Comparison of ENCODE assay signal across 8 cellular contexts in genomic region chr1:93846151-93846928, GRCh38. TPM values are rescaled to one million over a fixed set of nuclear protein-coding genes. Genes with fewer than 3 reads are reported as not detected.
DNase-seq lines count a peak whose midpoint lies in the region; ATAC-seq and TF ChIP-seq lines count a peak whose summit lies in the region.

No MANE protein-coding gene starts in this region.

- TF ChIP-seq CTCF in DOHH2 (IDR thresholded peaks at IDR 0.05; ENCODE audit: low read depth, low read length, poor library complexity, severe bottlenecking) (peak; percentile 46), fibroblast of the aortic adventitia (IDR thresholded peaks at IDR 0.05; ENCODE audit: insufficient read depth, low read length) (peak; percentile 56), nephron (IDR thresholded peaks at IDR 0.05; ENCODE audit: unreplicated experiment in 3 of 3) (peak in 2 of 3 experiments; percentile 12 to 40)

- H3K27me3 Mint-ChIP-seq in nephron (ENCODE audit: low read depth): peaks cover 11% of the 10 kb centered on the region

- peaks cover 12% of the 10 kb centered on the region for H3K4me1 Mint-ChIP-seq in nephron

- no peaks in the 10 kb centered on the region for H3K27me3 ChIP-seq in DOHH2 (ENCODE audit: control insufficient read depth, low read length)

- peaks cover 11% of the 10 kb centered on the region for H3F3A ChIP-seq in DOHH2 (ENCODE audit: control insufficient read depth, insufficient read depth)

- peak; percentile 50 for ATAC-seq in GM21619 (IDR thresholded peaks at IDR 0.05; ENCODE audit: unreplicated experiment)
- peak; percentile 44 for ATAC-seq in stimulated activated naive CD8-positive, alpha-beta T cell treated with anti-CD3 and anti-CD28 coated beads, Interleukin-15, Interleukin-2, amounts not matched to agents 100 U/mL and 50 U/mL, for 24 hours

- peak overlapping the region; percentile 85 for H3K27ac ChIP-seq in DOHH2 (ENCODE audit: low read depth, low read length)

- H3K27ac Mint-ChIP-seq in nephron: peak overlapping the region; percentile 95 to 99 (median 96)

- no peaks in the 10 kb centered on the region for H4K20me1 ChIP-seq in DOHH2 (ENCODE audit: control insufficient read depth, insufficient read depth, low read depth, low read length)

- peaks cover 15% of the 10 kb centered on the region for H3K36me3 ChIP-seq in DOHH2 (ENCODE audit: control insufficient read depth, low read length)

- DNase-seq in Jurkat, Clone E6-1 (ENCODE audit: low read depth, low spot score): peak; percentile 74
- DNase-seq in RPMI8226 (peak; percentile 85), fibroblast of the aortic adventitia (ENCODE audit: low read depth) (peak; percentile 56)
- peak; percentile 82 for DNase-seq in activated effector memory CD4-positive, alpha-beta T cell treated with Interleukin-2 at 50 U/mL for 16 hours
- peak; percentile 86 for DNase-seq in stimulated activated naive CD8-positive, alpha-beta T cell treated with anti-CD3 and anti-CD28 coated beads, Interleukin-15, Interleukin-2, amounts not matched to agents 100 U/mL and 50 U/mL, for 24 hours

- H3K9me3 ChIP-seq in DOHH2 (ENCODE audit: control insufficient read depth, insufficient read depth, low read length): no peaks in the 10 kb centered on the region

- peaks cover 36% of the 10 kb centered on the region for H3K4me1 ChIP-seq in DOHH2 (ENCODE audit: control insufficient read depth, low read length)

- H3K9me2 ChIP-seq in DOHH2 (replicated peaks; ENCODE audit: control insufficient read depth, low read length): no peaks in the 10 kb centered on the region

- H3K4me2 ChIP-seq in DOHH2 (ENCODE audit: low read length): peak overlapping the region; percentile 90

- H3K36me3 Mint-ChIP-seq in nephron (ENCODE audit: low read depth): peaks cover 5% of the 10 kb centered on the region

- H3K4me3 Mint-ChIP-seq in nephron: peak overlapping the region; percentile 90 to 97 (median 94)

- H3K4me3 ChIP-seq in DOHH2 (ENCODE audit: low read length) (peak overlapping the region; percentile 96), fibroblast of the aortic adventitia (ENCODE audit: low read depth, low read length) (peak overlapping the region; percentile 77)
- H3K4me3 ChIP-seq in Jurkat, Clone E6-1 (ENCODE audit: low read length): peak overlapping the region; percentile 78

- H3K9me3 Mint-ChIP-seq in nephron: peaks cover 6% of the 10 kb centered on the region

- H3K79me2 ChIP-seq in DOHH2 (ENCODE audit: control insufficient read depth, low read length): peaks cover 4% of the 10 kb centered on the region

RNA-seq across cellular contexts. Expression of gene DNTTIP2, which starts 32.7 kb away (rescaled TPM):
- 72.7 TPM for polyA plus RNA-seq in Jurkat, Clone E6-1 (2012; ENCODE audit: insufficient read depth, insufficient read length)
- total RNA-seq in fibroblast of the aortic adventitia (ENCODE audit: low replicate concordance): 39.0 and 40.2 TPM in 2 replicates

Comparison
In these comparisons a context has a peak if more than half of its experiments do, and no peak if none do; other contexts are left out.
1. Peak in every context shown above with its lines: DNase-seq, ATAC-seq, H3K4me3 ChIP-seq and H3K27ac ChIP-seq.